In genomic region chr1:86207323-86207722, GRCh38 we compare ENCODE assay signal across 11 cellular contexts. TPM values are rescaled to one million over a fixed set of nuclear protein-coding genes. Genes with fewer than 3 reads are reported as not detected.
DNase-seq lines count a peak whose midpoint lies in the region; ATAC-seq and TF ChIP-seq lines count a peak whose summit lies in the region.
"Had no signal": no experiment of that assay in that cellular context is flagged by ENCODE, and none has a peak within 500 bp of the region (broad histone marks: within the 10 kb centered on the region; RNA-seq: fewer than 3 reads in every experiment).

No MANE protein-coding gene starts in this region.

- intact Hi-C loops in left lung (cut with DNase I) (no loop called here), vagina (cut with DNase I) (no loop called here)

- H3K27me3 ChIP-seq in left lung (no peaks in the 10 kb centered on the region), vagina (no peaks in the 10 kb centered on the region)

- no peak for TF ChIP-seq EP300 in Ishikawa (IDR thresholded peaks at IDR 0.05; ENCODE audit: borderline replicate concordance)

- no peaks in the 10 kb centered on the region for H3K9me3 ChIP-seq in left lung
- H3K9me3 ChIP-seq in vagina = no peaks in the 10 kb centered on the region

- ATAC-seq in left lung = peak; percentile 60

- H3K36me3 ChIP-seq in left lung (no peaks in the 10 kb centered on the region), vagina (no peaks in the 10 kb centered on the region)

- TF ChIP-seq CTCF in left lung (IDR thresholded peaks at IDR 0.05) = no peak
- no peak for TF ChIP-seq CTCF in vagina (IDR thresholded peaks at IDR 0.05)

- H3K27ac ChIP-seq in left lung = no peak overlapping the region
- no peak overlapping the region for H3K27ac ChIP-seq in vagina
- H3K27ac ChIP-seq: VCaP had no signal

- H3K4me3 ChIP-seq in left lung (no peak overlapping the region), vagina (no peak overlapping the region)

- H3K4me1 ChIP-seq in left lung = no peaks in the 10 kb centered on the region
- H3K4me1 ChIP-seq in vagina = no peaks in the 10 kb centered on the region

- peak; percentile 70 for DNase-seq in COR-L47 (lab: John Stamatoyannopoulos, UW)
- peak; percentile 95 for DNase-seq in astrocyte of the hippocampus (ENCODE audit: low read depth, low spot score)
- peak in 1 of 2 donors; percentile 49 for DNase-seq in left lung
- DNase-seq in CD1c-positive myeloid dendritic cell (ENCODE audit: extremely low spot score) = no peak
- DNase-seq in GDM1 (lab: John Stamatoyannopoulos, UW) = no peak
- no peak for DNase-seq in SW480 (ENCODE audit: low spot score)
- DNase-seq in vagina (ENCODE audit: extremely low spot score in 2 of 2) = no peak
- DNase-seq: NK-92 treated with Interleukin-12 subunit alpha and Interleukin-12 subunit beta, amount 100 ng/mL, for 24 hours had no signal

- no peak for TF ChIP-seq RAD21 in Ishikawa (IDR thresholded peaks at IDR 0.05; ENCODE audit: low read depth)

- no peak for TF ChIP-seq POLR2A in vagina (IDR thresholded peaks at IDR 0.05)

TF ChIP-seq in Ishikawa, 13 proteins besides CTCF, POLR2A, EP300 and RAD21:
- TF ChIP-seq TEAD4 (IDR thresholded peaks at IDR 0.05) (no peak), YY1 (IDR thresholded peaks at IDR 0.05; ENCODE audit: low read depth) (no peak), NFIC (IDR thresholded peaks at IDR 0.05) (0 out of 2 replicates have a peak, but pooled peaks have one; percentile 26), EGR1 (IDR thresholded peaks at IDR 0.05) (no peak), TCF12 (IDR thresholded peaks at IDR 0.05; ENCODE audit: low read depth) (no peak), ZBTB7A (IDR thresholded peaks at IDR 0.05; ENCODE audit: low read depth) (no peak)
- TF ChIP-seq, protein P1, sequence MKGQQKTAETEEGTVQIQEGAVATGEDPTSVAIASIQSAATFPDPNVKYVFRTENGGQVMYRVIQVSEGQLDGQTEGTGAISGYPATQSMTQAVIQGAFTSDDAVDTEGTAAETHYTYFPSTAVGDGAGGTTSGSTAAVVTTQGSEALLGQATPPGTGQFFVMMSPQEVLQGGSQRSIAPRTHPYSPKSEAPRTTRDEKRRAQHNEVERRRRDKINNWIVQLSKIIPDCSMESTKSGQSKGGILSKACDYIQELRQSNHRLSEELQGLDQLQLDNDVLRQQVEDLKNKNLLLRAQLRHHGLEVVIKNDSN (IDR thresholded peaks at IDR 0.05) = no peak
- TF ChIP-seq, protein P2, sequence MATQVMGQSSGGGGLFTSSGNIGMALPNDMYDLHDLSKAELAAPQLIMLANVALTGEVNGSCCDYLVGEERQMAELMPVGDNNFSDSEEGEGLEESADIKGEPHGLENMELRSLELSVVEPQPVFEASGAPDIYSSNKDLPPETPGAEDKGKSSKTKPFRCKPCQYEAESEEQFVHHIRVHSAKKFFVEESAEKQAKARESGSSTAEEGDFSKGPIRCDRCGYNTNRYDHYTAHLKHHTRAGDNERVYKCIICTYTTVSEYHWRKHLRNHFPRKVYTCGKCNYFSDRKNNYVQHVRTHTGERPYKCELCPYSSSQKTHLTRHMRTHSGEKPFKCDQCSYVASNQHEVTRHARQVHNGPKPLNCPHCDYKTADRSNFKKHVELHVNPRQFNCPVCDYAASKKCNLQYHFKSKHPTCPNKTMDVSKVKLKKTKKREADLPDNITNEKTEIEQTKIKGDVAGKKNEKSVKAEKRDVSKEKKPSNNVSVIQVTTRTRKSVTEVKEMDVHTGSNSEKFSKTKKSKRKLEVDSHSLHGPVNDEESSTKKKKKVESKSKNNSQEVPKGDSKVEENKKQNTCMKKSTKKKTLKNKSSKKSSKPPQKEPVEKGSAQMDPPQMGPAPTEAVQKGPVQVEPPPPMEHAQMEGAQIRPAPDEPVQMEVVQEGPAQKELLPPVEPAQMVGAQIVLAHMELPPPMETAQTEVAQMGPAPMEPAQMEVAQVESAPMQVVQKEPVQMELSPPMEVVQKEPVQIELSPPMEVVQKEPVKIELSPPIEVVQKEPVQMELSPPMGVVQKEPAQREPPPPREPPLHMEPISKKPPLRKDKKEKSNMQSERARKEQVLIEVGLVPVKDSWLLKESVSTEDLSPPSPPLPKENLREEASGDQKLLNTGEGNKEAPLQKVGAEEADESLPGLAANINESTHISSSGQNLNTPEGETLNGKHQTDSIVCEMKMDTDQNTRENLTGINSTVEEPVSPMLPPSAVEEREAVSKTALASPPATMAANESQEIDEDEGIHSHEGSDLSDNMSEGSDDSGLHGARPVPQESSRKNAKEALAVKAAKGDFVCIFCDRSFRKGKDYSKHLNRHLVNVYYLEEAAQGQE (IDR thresholded peaks at IDR 0.05; ENCODE audit: low read depth) = no peak

RNA-seq across cellular contexts. Expression of gene COL24A1, which starts 50.8 kb away (rescaled TPM):
- 1 to 10 TPM in 1 of 2 donors, under 1 TPM in 1; 0.84 to 7.0 TPM for total RNA-seq in left lung
- 0.98 TPM for total RNA-seq in vagina
- total RNA-seq: lung microvascular endothelial cell had no signal

Comparison
In these comparisons a context has a peak if more than half of its experiments do, and no peak if none do; other contexts are left out.
1. DNase-seq: peak in COR-L47 (single experiment) and astrocyte of the hippocampus (single experiment); none in CD1c-positive myeloid dendritic cell (single experiment), GDM1 (single experiment), SW480 (single experiment) and vagina (0 of 2).